In genomic region chr2:8049111-8049720, GRCh38 we compare ENCODE assay signal across 1 cellular context.
TF ChIP-seq lines count a peak whose summit lies in the region.

No MANE protein-coding gene starts in this region.

TF ChIP-seq in H1, 55 proteins besides CTCF, POLR2A, EP300 and RAD21 (continued from another document):
- TF ChIP-seq CBX8 (IDR thresholded peaks at IDR 0.05; ENCODE audit: borderline replicate concordance, low read depth, low read length) (no peak), POLR2AphosphoS5 (IDR thresholded peaks at IDR 0.05; ENCODE audit: low read depth, low read length) (no peak), CREB1 (IDR thresholded peaks at IDR 0.05) (no peak)
